18 cellular contexts compared by ENCODE assay signal in genomic region chr2:232672581-232672980, GRCh38.
"Had no signal": no experiment of that assay in that cellular context is flagged by ENCODE, and none has a peak within 500 bp of the region (broad histone marks: within the 10 kb centered on the region; RNA-seq: fewer than 3 reads in every experiment).

No MANE protein-coding gene starts in this region.

- H3K4me3 Mint-ChIP-seq: activated CD4-positive, alpha-beta T cell treated with anti-CD3 and anti-CD28 coated beads, Interleukin-2, amount 10 ng/mL, durations not matched to agents 7 days and 5 days; activated naive CD8-positive, alpha-beta T cell treated with anti-CD3 and anti-CD28 coated beads for 36 hours; brain; central memory CD8-positive, alpha-beta T cell; natural killer cell treated with Interleukin-12 subunit alpha and Interleukin-12 subunit beta and Interleukin-15 and Interleukin-18, amount 100 ng/mL, for 72 hours; stimulated activated naive CD8-positive, alpha-beta T cell treated with anti-CD3 and anti-CD28 coated beads, Interleukin-15, Interleukin-2, amounts not matched to agents 100 ng/mL and 50 ng/mL, for 24 hours; T-helper 2 cell treated with Interferon-gamma antibody and Interleukin-4, amounts not matched to agents 5 μg/mL and 100 μg/mL, for 36 hours had no signal

- H3K36me3 Mint-ChIP-seq: activated naive CD8-positive, alpha-beta T cell treated with anti-CD3 and anti-CD28 coated beads for 36 hours; brain; natural killer cell treated with Interleukin-12 subunit alpha and Interleukin-12 subunit beta and Interleukin-15 and Interleukin-18, amount 100 ng/mL, for 72 hours had no signal

- H3K4me1 ChIP-seq: right atrium auricular region, suprapubic skin had no signal

- H3K27me3 ChIP-seq: right atrium auricular region, suprapubic skin had no signal

- H3K9me3 ChIP-seq: esophagus muscularis mucosa, right atrium auricular region, suprapubic skin had no signal

- DNase-seq: activated CD4-positive, alpha-beta T cell treated with anti-CD3 and anti-CD28 coated beads, Interleukin-2, amount 10 ng/mL, durations not matched to agents 7 days and 5 days; activated CD8-positive, alpha-beta memory T cell treated with anti-CD3 and anti-CD28 coated beads for 24 hours; activated gamma-delta T cell treated with Interleukin-2 at 50 U/mL for 16 hours; activated naive CD8-positive, alpha-beta T cell treated with anti-CD3 and anti-CD28 coated beads for 36 hours; amygdala; cortex of kidney; effector CD4-positive, alpha-beta T cell; nucleus accumbens; trophoblast cell had no signal

- H3K27ac Mint-ChIP-seq: activated CD4-positive, alpha-beta T cell treated with anti-CD3 and anti-CD28 coated beads, Interleukin-2, amount 10 ng/mL, durations not matched to agents 7 days and 5 days; activated naive CD8-positive, alpha-beta T cell treated with anti-CD3 and anti-CD28 coated beads for 36 hours; brain; stimulated activated naive CD8-positive, alpha-beta T cell treated with anti-CD3 and anti-CD28 coated beads, Interleukin-15, Interleukin-2, amounts not matched to agents 100 ng/mL and 50 ng/mL, for 24 hours; T-helper 2 cell treated with Interferon-gamma antibody and Interleukin-4, amounts not matched to agents 5 μg/mL and 100 μg/mL, for 36 hours had no signal

- H3K4me3 ChIP-seq: esophagus muscularis mucosa, right atrium auricular region, smooth muscle cell, suprapubic skin had no signal

- H3K27ac ChIP-seq: esophagus muscularis mucosa, right atrium auricular region, suprapubic skin had no signal

- H3K9me3 Mint-ChIP-seq: activated CD4-positive, alpha-beta T cell treated with anti-CD3 and anti-CD28 coated beads, Interleukin-2, amount 10 ng/mL, durations not matched to agents 7 days and 5 days; activated naive CD8-positive, alpha-beta T cell treated with anti-CD3 and anti-CD28 coated beads for 36 hours; brain; central memory CD8-positive, alpha-beta T cell; natural killer cell treated with Interleukin-12 subunit alpha and Interleukin-12 subunit beta and Interleukin-15 and Interleukin-18, amount 100 ng/mL, for 72 hours; stimulated activated naive CD8-positive, alpha-beta T cell treated with anti-CD3 and anti-CD28 coated beads, Interleukin-15, Interleukin-2, amounts not matched to agents 100 ng/mL and 50 ng/mL, for 24 hours; T-helper 2 cell treated with Interferon-gamma antibody and Interleukin-4, amounts not matched to agents 5 μg/mL and 100 μg/mL, for 36 hours had no signal
